ENCODE assay signal across 16 cellular contexts in the genomic region with DNA sequence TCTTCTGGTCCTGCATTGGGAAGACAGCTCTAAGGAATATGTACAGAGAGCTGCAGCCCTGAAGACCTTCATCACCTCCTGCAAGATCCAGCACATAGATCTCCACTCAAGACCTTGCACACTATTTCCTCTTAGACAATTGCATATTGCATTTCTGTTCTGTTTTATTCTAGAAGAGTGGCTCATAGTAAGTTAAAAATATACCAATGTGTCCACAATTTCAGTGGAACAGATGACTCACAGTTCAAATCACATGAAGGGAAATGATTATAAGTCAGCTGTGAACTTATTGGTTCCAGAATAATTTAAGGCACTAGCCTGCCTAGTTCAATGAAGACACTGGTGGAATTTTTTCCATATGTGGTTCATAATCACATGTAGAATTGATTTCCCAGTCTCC.
DNase-seq lines count a peak whose midpoint lies in the region; ATAC-seq lines count a peak whose summit lies in the region.
"Had no signal": no experiment of that assay in that cellular context is flagged by ENCODE, and none has a peak within 500 bp of the region (broad histone marks: within the 10 kb centered on the region; RNA-seq: fewer than 3 reads in every experiment).

No MANE protein-coding gene starts in this region.

- H3K27ac ChIP-seq in angular gyrus (ENCODE audit: low read depth, low read length) = peak overlapping the region; percentile 84
- H3K27ac ChIP-seq: C4-2B, heart left ventricle had no signal

- in situ Hi-C loops in ACHN (cut with HindIII; ENCODE audit: low pct_ligation_motif_present, low pct_unique_long_range_greater_than_20kb, low sequenced_read_pairs) = no loop called here

- ATAC-seq in GM21381 (IDR thresholded peaks at IDR 0.05; ENCODE audit: unreplicated experiment) (no peak), HG03354 (IDR thresholded peaks at IDR 0.05; ENCODE audit: poor library complexity, severe bottlenecking, unreplicated experiment) (no peak)
- ATAC-seq: activated CD8-positive, alpha-beta memory T cell treated with anti-CD3 and anti-CD28 coated beads, Interleukin-2, amount 10 ng/mL, durations not matched to agents 7 days and 5 days; heart left ventricle; naive thymus-derived CD8-positive, alpha-beta T cell; right cardiac atrium had no signal

- peak; percentile 42 for DNase-seq in ACHN
- DNase-seq in GM03348 (ENCODE audit: low spot score) = peak; percentile 44
- peak; percentile 61 for DNase-seq in fibroblast of the conjunctiva (ENCODE audit: low read depth)
- DNase-seq in GM19240 (ENCODE audit: insufficient read length, low spot score) = no peak
- no peak for DNase-seq in DMS79 (lab: John Stamatoyannopoulos, UW)
- DNase-seq: activated CD8-positive, alpha-beta memory T cell treated with anti-CD3 and anti-CD28 coated beads, Interleukin-2, amount 10 ng/mL, durations not matched to agents 7 days and 5 days; activated naive CD4-positive, alpha-beta T cell treated with anti-CD3 and anti-CD28 coated beads for 36 hours; heart left ventricle; naive thymus-derived CD8-positive, alpha-beta T cell; NCI-H2107; right cardiac atrium; stimulated activated CD4-positive, alpha-beta T cell treated with anti-CD3 and anti-CD28 coated beads, Interleukin-4, amount 100 ng/mL, for 1 hour had no signal

Comparison
In these comparisons a context has a peak if more than half of its experiments do, and no peak if none do; other contexts are left out.
1. DNase-seq: peak in ACHN (single experiment), GM03348 (single experiment) and fibroblast of the conjunctiva (single experiment); none in GM19240 (single experiment) and DMS79 (single experiment).